In the genomic region with DNA sequence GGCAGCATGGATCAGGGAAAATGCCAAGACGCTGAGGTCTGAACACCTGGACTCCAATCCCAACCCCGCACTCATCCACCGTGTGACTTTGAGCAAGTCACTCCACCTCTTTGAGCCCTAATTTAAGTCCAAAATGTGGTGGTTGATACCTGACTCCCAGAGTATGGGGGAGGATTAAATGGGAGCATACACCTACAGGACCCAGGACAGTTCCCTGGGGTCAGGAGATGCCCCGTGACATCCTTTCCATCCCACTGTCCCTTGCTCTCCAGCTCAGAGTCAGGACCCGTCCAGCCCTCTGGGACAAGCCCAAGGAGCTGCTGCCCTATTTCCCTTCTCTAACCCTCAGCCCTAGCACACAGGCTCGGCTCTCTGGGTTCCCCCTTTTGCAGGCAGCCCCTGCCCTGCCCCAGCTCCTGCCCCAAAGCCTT, we compare ENCODE assay signal across 19 cellular contexts.
DNase-seq lines count a peak whose midpoint lies in the region; ATAC-seq, FAIRE-seq and TF ChIP-seq lines count a peak whose summit lies in the region.
"Had no signal": no experiment of that assay in that cellular context is flagged by ENCODE, and none has a peak within 500 bp of the region (broad histone marks: within the 10 kb centered on the region; RNA-seq: fewer than 3 reads in every experiment).

No MANE protein-coding gene starts in this region.

- no peak overlapping the region for H3K27ac ChIP-seq in neuronal stem cell (replicated peaks; ENCODE audit: low read length)
- no peak overlapping the region for H3K27ac ChIP-seq in MM.1S (ENCODE audit: low read length)
- H3K27ac ChIP-seq: C4-2B, RWPE1 had no signal

- intact Hi-C loops in natural killer cell (cut with micrococcal nuclease) = no loop called here

- H3K4me2 ChIP-seq in neuronal stem cell (ENCODE audit: insufficient read depth, low read length, poor library complexity, severe bottlenecking) = no peak overlapping the region
- no peak overlapping the region for H3K4me2 ChIP-seq in MM.1S (ENCODE audit: low read depth, low read length)

- H2AK5ac ChIP-seq in neuronal stem cell (ENCODE audit: low read depth, low read length) = no peak overlapping the region

- ATAC-seq in natural killer cell treated with Interleukin-12 subunit alpha and Interleukin-12 subunit beta and Interleukin-15 and Interleukin-18, amount 100 ng/mL, for 72 hours = peak; percentile 19 to 36
- ATAC-seq in natural killer cell (no peak), GM21723 (IDR thresholded peaks at IDR 0.05; ENCODE audit: unreplicated experiment) (no peak)

- peaks cover 0 to 7% of the 10 kb centered on the region in 2 donors for H3K27me3 Mint-ChIP-seq in natural killer cell treated with Interleukin-12 subunit alpha and Interleukin-12 subunit beta and Interleukin-15 and Interleukin-18, amount 100 ng/mL, for 72 hours
- H3K27me3 Mint-ChIP-seq in natural killer cell (ENCODE audit: low read depth in 2 of 2) = peaks cover 6 to 7% of the 10 kb centered on the region in 2 donors

- no peak overlapping the region for H3K14ac ChIP-seq in neuronal stem cell (ENCODE audit: low read length)

- H3K36me3 ChIP-seq in neuronal stem cell (replicated peaks in 1 of 2; ENCODE audit: control insufficient read depth in 2 of 2, insufficient read depth in 2 of 2, low read length in 2 of 2) = no peaks in the 10 kb centered on the region
- no peaks in the 10 kb centered on the region for H3K36me3 ChIP-seq in MM.1S (replicated peaks; ENCODE audit: insufficient read depth, low read length)
- H3K36me3 ChIP-seq: HAP-1 had no signal

- H4K20me1 ChIP-seq in MM.1S (ENCODE audit: insufficient read depth, low read length) = no peaks in the 10 kb centered on the region

- H2AFZ ChIP-seq in neuronal stem cell (ENCODE audit: low read length) = no peak overlapping the region
- H2AFZ ChIP-seq in MM.1S (ENCODE audit: low read length) = no peak overlapping the region

- no peak for TF ChIP-seq CTCF in natural killer cell (IDR thresholded peaks at IDR 0.05)
- no peak for TF ChIP-seq CTCF in MM.1S (IDR thresholded peaks at IDR 0.05; ENCODE audit: low read length)

- FAIRE-seq in GM12892 (lab: Jason Lieb, UNC) = no peak

- no peak overlapping the region for H3K27ac Mint-ChIP-seq in natural killer cell treated with Interleukin-12 subunit alpha and Interleukin-12 subunit beta and Interleukin-15 and Interleukin-18, amount 100 ng/mL, for 72 hours
- H3K27ac Mint-ChIP-seq in natural killer cell = no peak overlapping the region

- H2BK15ac ChIP-seq in neuronal stem cell (ENCODE audit: low read length) = no peak overlapping the region

- no peaks in the 10 kb centered on the region for H3K9me3 Mint-ChIP-seq in natural killer cell treated with Interleukin-12 subunit alpha and Interleukin-12 subunit beta and Interleukin-15 and Interleukin-18, amount 100 ng/mL, for 72 hours
- no peaks in the 10 kb centered on the region for H3K9me3 Mint-ChIP-seq in natural killer cell

- no peak overlapping the region for H4K8ac ChIP-seq in neuronal stem cell (ENCODE audit: low read depth, low read length)

- no CpG with 5 or more reads among the region's 6 CpGs for WGBS in neuronal stem cell (ENCODE audit: extremely low coverage in 2 of 2, insufficient read length in 2 of 2, insufficient replicate concordance in 1 of 2), 2 donors

- no peaks in the 10 kb centered on the region for H3K9me3 ChIP-seq in neuronal stem cell (replicated peaks in 1 of 2; ENCODE audit: control insufficient read depth in 2 of 2, insufficient read depth in 1 of 2, low read depth in 1 of 2, low read length in 2 of 2)
- H3K9me3 ChIP-seq in MM.1S (replicated peaks; ENCODE audit: insufficient read depth, low read length) = no peaks in the 10 kb centered on the region
- H3K9me3 ChIP-seq: HAP-1 had no signal

- H3K4me3 ChIP-seq in neuronal stem cell (ENCODE audit: low read length in 2 of 2) (no peak overlapping the region), MM.1S (ENCODE audit: low read length) (no peak overlapping the region)
- H3K4me3 ChIP-seq: HAP-1 had no signal

- no peaks in the 10 kb centered on the region for H3K79me2 ChIP-seq in MM.1S (ENCODE audit: low read length)

- H3K79me1 ChIP-seq in neuronal stem cell (ENCODE audit: low read depth, low read length) = no peaks in the 10 kb centered on the region

- H3K9ac ChIP-seq in neuronal stem cell (ENCODE audit: low read depth, low read length, poor library complexity) (no peak overlapping the region), MM.1S (ENCODE audit: low read length) (no peak overlapping the region)

- H2BK120ac ChIP-seq in neuronal stem cell (ENCODE audit: low read depth, low read length) = no peak overlapping the region

- DNase-seq in natural killer cell treated with Interleukin-12 subunit alpha and Interleukin-12 subunit beta and Interleukin-15 and Interleukin-18, amount 100 ng/mL, for 72 hours (ENCODE audit: low spot score) = no peak
- DNase-seq in natural killer cell (no peak), RKO (ENCODE audit: low spot score) (peak; percentile 5), neuronal stem cell (ENCODE audit: low spot score) (no peak), MM.1S (no peak), GM12892 (ENCODE audit: insufficient read length) (no peak)
- DNase-seq: DMS79 treated with DMSO at 0.1 percent for 48 hours, KBM-7, NCI-H1417 treated with DMSO at 0.1 percent for 48 hours, NCI-H187 treated with DMSO at 0.1 percent for 48 hours, NCI-H2227 treated with DMSO at 0.1 percent for 48 hours, NCI-H510A treated with DMSO at 0.1 percent for 48 hours, NCI-H774, OCI-M1, SIG-M5 had no signal

- no peaks in the 10 kb centered on the region for H3K36me3 Mint-ChIP-seq in natural killer cell treated with Interleukin-12 subunit alpha and Interleukin-12 subunit beta and Interleukin-15 and Interleukin-18, amount 100 ng/mL, for 72 hours
- no peaks in the 10 kb centered on the region for H3K36me3 Mint-ChIP-seq in natural killer cell

- H3K27me3 ChIP-seq in neuronal stem cell (ENCODE audit: control insufficient read depth in 3 of 3, insufficient read depth in 3 of 3, low read depth in 1 of 3, low read length in 3 of 3) (peaks cover 0 to 24% (median 0%) of the 10 kb centered on the region in 3 experiments), MM.1S (replicated peaks; ENCODE audit: insufficient read depth, low read length) (no peaks in the 10 kb centered on the region)

- no peaks in the 10 kb centered on the region for H3F3A ChIP-seq in MM.1S (ENCODE audit: insufficient read depth, low read length)

- no peak overlapping the region for H3K4me3 Mint-ChIP-seq in natural killer cell treated with Interleukin-12 subunit alpha and Interleukin-12 subunit beta and Interleukin-15 and Interleukin-18, amount 100 ng/mL, for 72 hours
- H3K4me3 Mint-ChIP-seq in natural killer cell = no peak overlapping the region

- no peak overlapping the region for H2BK12ac ChIP-seq in neuronal stem cell (ENCODE audit: low read length)

- H4K91ac ChIP-seq in neuronal stem cell (ENCODE audit: low read depth, low read length, poor library complexity) = no peak overlapping the region

- H3K4me1 Mint-ChIP-seq in natural killer cell treated with Interleukin-12 subunit alpha and Interleukin-12 subunit beta and Interleukin-15 and Interleukin-18, amount 100 ng/mL, for 72 hours (ENCODE audit: low read depth in 2 of 2) = no peaks in the 10 kb centered on the region
- no peaks in the 10 kb centered on the region for H3K4me1 Mint-ChIP-seq in natural killer cell

- peak overlapping the region; percentile 45 for H3K18ac ChIP-seq in neuronal stem cell (ENCODE audit: low read length)

- H3K23ac ChIP-seq in neuronal stem cell (ENCODE audit: low read depth, low read length, poor library complexity) = no peak overlapping the region

- no peak for TF ChIP-seq POLR2A in GM12892 (IDR thresholded peaks at IDR 0.05; ENCODE audit: low read depth, low read length)

- no peaks in the 10 kb centered on the region for H3K4me1 ChIP-seq in neuronal stem cell (ENCODE audit: control insufficient read depth in 2 of 2, insufficient read depth in 1 of 2, low read depth in 1 of 2, low read length in 2 of 2)
- H3K4me1 ChIP-seq in MM.1S (ENCODE audit: low read length) = no peaks in the 10 kb centered on the region
- H3K4me1 ChIP-seq: HAP-1 had no signal

- no peak overlapping the region for H3K4ac ChIP-seq in neuronal stem cell (ENCODE audit: low read length)

- H2BK5ac ChIP-seq in neuronal stem cell (ENCODE audit: low read length) = no peak overlapping the region

- H3K9me2 ChIP-seq in MM.1S (replicated peaks; ENCODE audit: insufficient read depth, low read length) = no peaks in the 10 kb centered on the region

Comparison
In these comparisons a context has a peak if more than half of its experiments do, and no peak if none do; other contexts are left out.
1. ATAC-seq: peak in natural killer cell treated with Interleukin-12 subunit alpha and Interleukin-12 subunit beta and Interleukin-15 and Interleukin-18, amount 100 ng/mL, for 72 hours (2 of 2); none in natural killer cell (0 of 3) and GM21723 (single experiment).